In genomic region chr10:125991009-125991788, GRCh38 we compare ENCODE assay signal across 13 cellular contexts.
"Had no signal": no experiment of that assay in that cellular context is flagged by ENCODE, and none has a peak within 500 bp of the region (broad histone marks: within the 10 kb centered on the region; RNA-seq: fewer than 3 reads in every experiment).

No MANE protein-coding gene starts in this region.

- H3K4me3 ChIP-seq: dorsolateral prefrontal cortex, pancreas, thyroid gland had no signal

- DNase-seq: activated effector memory CD4-positive, alpha-beta T cell treated with Interleukin-2 at 50 U/mL for 16 hours; activated T-cell treated with anti-CD3 and anti-CD28 coated beads, Interleukin-2, amount 50 U/mL, for 1 hour; amniotic stem cell; brain microvascular endothelial cell; dorsolateral prefrontal cortex; nephron progenitor cell; pancreas; retina; T-helper 2 cell; thyroid gland had no signal

- H3K9me3 Mint-ChIP-seq: activated naive CD4-positive, alpha-beta T cell treated with anti-CD3 and anti-CD28 coated beads, Interleukin-2, amount 50 U/mL, for 72 hours had no signal

- H3K27ac Mint-ChIP-seq: nephron progenitor cell had no signal

- H3K4me3 Mint-ChIP-seq: nephron progenitor cell had no signal

- ATAC-seq: activated naive CD4-positive, alpha-beta T cell treated with anti-CD3 and anti-CD28 coated beads, Interleukin-2, amount 50 U/mL, for 72 hours; esophagus mucosa; left lobe of liver; pancreas had no signal
